11 cellular contexts compared by ENCODE assay signal in the genomic region with DNA sequence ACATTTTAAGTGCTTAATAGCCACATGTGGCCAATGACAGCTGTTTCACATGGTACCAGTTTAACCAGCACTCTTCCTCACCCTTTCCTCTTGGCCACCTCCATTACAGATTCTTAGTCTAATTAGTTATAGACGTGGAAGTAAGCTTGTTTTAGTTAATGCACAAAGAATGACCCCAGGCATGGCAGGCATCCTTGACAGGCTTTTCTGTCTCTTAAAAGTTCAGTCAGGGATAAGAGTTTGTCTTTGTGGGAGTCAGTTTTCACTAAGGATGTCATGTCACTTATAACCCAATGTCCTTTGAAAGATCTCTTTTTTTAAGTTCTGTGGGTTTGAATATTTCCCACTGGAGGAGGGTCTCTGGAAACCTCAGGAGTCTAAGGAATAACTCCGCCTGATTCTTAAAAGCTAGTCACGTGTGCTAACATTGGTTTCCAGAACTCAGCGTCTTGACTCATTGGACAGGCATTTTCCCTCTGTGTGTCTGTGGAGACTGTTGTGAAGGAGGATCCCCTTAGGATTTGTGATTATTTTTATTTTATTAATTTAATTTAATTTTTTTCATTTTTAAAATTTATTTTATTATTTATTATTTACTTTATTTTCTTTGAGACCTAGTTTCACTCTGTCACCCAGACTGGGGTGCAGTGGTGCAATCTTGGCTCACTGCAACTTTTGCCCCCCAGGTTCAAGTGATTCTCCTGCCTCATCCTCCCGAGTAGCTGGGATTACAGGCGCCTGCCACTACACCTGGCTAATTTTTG.
DNase-seq lines count a peak whose midpoint lies in the region; ATAC-seq and TF ChIP-seq lines count a peak whose summit lies in the region.
"Had no signal": no experiment of that assay in that cellular context is flagged by ENCODE, and none has a peak within 500 bp of the region (broad histone marks: within the 10 kb centered on the region; RNA-seq: fewer than 3 reads in every experiment).

No MANE protein-coding gene starts in this region.

- H3K4me3 ChIP-seq in AG04449 (ENCODE audit: low read depth, low read length) (no peak overlapping the region), cardiac fibroblast (replicated peaks in 1 of 2; ENCODE audit: low read depth in 2 of 2, low read length in 2 of 2) (no peak overlapping the region), dorsolateral prefrontal cortex (no peak overlapping the region)

- H3K27me3 ChIP-seq in dorsolateral prefrontal cortex: no peaks in the 10 kb centered on the region

- TF ChIP-seq CTCF in AG04449 (IDR thresholded peaks at IDR 0.05; ENCODE audit: insufficient read depth, low read length, missing control alignments): no peak
- no peak for TF ChIP-seq CTCF in cardiac fibroblast (IDR thresholded peaks at IDR 0.05; ENCODE audit: low read depth, low read length)
- TF ChIP-seq CTCF in mesothelial cell of epicardium (IDR thresholded peaks at IDR 0.05; ENCODE audit: unreplicated experiment): no peak
- no peak for TF ChIP-seq CTCF in dorsolateral prefrontal cortex (IDR thresholded peaks at IDR 0.05 in 54 of 56, conservative IDR thresholded peaks at IDR 0.05 in 2 of 56; ENCODE audit: low read depth in 1 of 56, partially characterized antibody in 56 of 56)

- no peaks in the 10 kb centered on the region for H3K36me3 Mint-ChIP-seq in mesothelial cell of epicardium
- no peaks in the 10 kb centered on the region for H3K36me3 Mint-ChIP-seq in activated T-cell treated with anti-CD3 and anti-CD28 coated beads, Interleukin-2, amount 50 U/mL, for 72 hours (ENCODE audit: insufficient read depth in 2 of 2)

- H3K27ac Mint-ChIP-seq in mesothelial cell of epicardium: peak overlapping the region; percentile 79
- no peak overlapping the region for H3K27ac Mint-ChIP-seq in activated T-cell treated with anti-CD3 and anti-CD28 coated beads, Interleukin-2, amount 50 U/mL, for 72 hours

- no peak overlapping the region for H3K27ac ChIP-seq in dorsolateral prefrontal cortex

- TF ChIP-seq RAD21 in Ishikawa (IDR thresholded peaks at IDR 0.05; ENCODE audit: low read depth): no peak

- TF ChIP-seq EP300 in Ishikawa (IDR thresholded peaks at IDR 0.05; ENCODE audit: borderline replicate concordance): no peak

- H3K27me3 Mint-ChIP-seq in mesothelial cell of epicardium (ENCODE audit: low read depth): no peaks in the 10 kb centered on the region
- H3K27me3 Mint-ChIP-seq in activated T-cell treated with anti-CD3 and anti-CD28 coated beads, Interleukin-2, amount 50 U/mL, for 72 hours (ENCODE audit: low read depth): no peaks in the 10 kb centered on the region

- no peaks in the 10 kb centered on the region for H3K9me3 Mint-ChIP-seq in mesothelial cell of epicardium
- H3K9me3 Mint-ChIP-seq in activated T-cell treated with anti-CD3 and anti-CD28 coated beads, Interleukin-2, amount 50 U/mL, for 72 hours: no peaks in the 10 kb centered on the region

- no peak for ATAC-seq in HG03432 (IDR thresholded peaks at IDR 0.05; ENCODE audit: unreplicated experiment)
- ATAC-seq in GM18868 (IDR thresholded peaks at IDR 0.05; ENCODE audit: unreplicated experiment): no peak
- no peak for ATAC-seq in activated T-cell treated with anti-CD3 and anti-CD28 coated beads, Interleukin-2, amount 50 U/mL, for 72 hours (replicated peaks in 1 of 2)

- CTCF ChIA-PET in AG04449 (lab: Yijun Ruan, JAX): interaction anchor here (0.8 to 1.3 kb wide), 5 partner anchors 11 to 200 kb away, joined by 3 read pairs; no protein-coding TSS in a partner anchor

- POLR2A ChIA-PET in AG04449 (lab: Yijun Ruan, JAX): interaction anchor here (0.6 kb wide), 1 partner anchor 121 kb away, joined by 3 read pairs; no protein-coding TSS in a partner anchor

- H3K4me3 Mint-ChIP-seq in mesothelial cell of epicardium: no peak overlapping the region
- H3K4me3 Mint-ChIP-seq in activated T-cell treated with anti-CD3 and anti-CD28 coated beads, Interleukin-2, amount 50 U/mL, for 72 hours: no peak overlapping the region

- intact Hi-C loops in dorsolateral prefrontal cortex (cut with DNase I): no loop called here

- H3K4me1 Mint-ChIP-seq in mesothelial cell of epicardium: peaks cover 46% of the 10 kb centered on the region
- H3K4me1 Mint-ChIP-seq in activated T-cell treated with anti-CD3 and anti-CD28 coated beads, Interleukin-2, amount 50 U/mL, for 72 hours (ENCODE audit: low read depth): peaks cover 46% of the 10 kb centered on the region

- DNase-seq in AG04449 (ENCODE audit: low read depth, low spot score) (peak; percentile 63), cardiac fibroblast (ENCODE audit: low read depth in 2 of 2) (peak; percentile 76 to 89), mesothelial cell of epicardium (ENCODE audit: low spot score in 2 of 2, unreplicated experiment in 2 of 2) (no peak), dorsolateral prefrontal cortex (no peak)
- DNase-seq in activated T-cell treated with anti-CD3 and anti-CD28 coated beads, Interleukin-2, amount 50 U/mL, for 72 hours: no peak
- DNase-seq: activated CD8-positive, alpha-beta memory T cell treated with anti-CD3 and anti-CD28 coated beads, Interleukin-2, amount 50 U/mL, for 48 hours; COR-L47; substantia nigra had no signal

TF ChIP-seq in Ishikawa, 13 proteins besides CTCF, POLR2A, EP300 and RAD21:
- TF ChIP-seq TCF12 (IDR thresholded peaks at IDR 0.05; ENCODE audit: low read depth) (no peak), USF1 (IDR thresholded peaks at IDR 0.05) (peak; percentile 46)

Comparison
In these comparisons a context has a peak if more than half of its experiments do, and no peak if none do; other contexts are left out.
1. DNase-seq: peak in AG04449 (single experiment) and cardiac fibroblast (2 of 2); none in mesothelial cell of epicardium (0 of 2), dorsolateral prefrontal cortex (0 of 10) and activated T-cell treated with anti-CD3 and anti-CD28 coated beads, Interleukin-2, amount 50 U/mL, for 72 hours (0 of 2).